ENCODE assay signal across 17 cellular contexts in genomic region chr17:15446036-15446435, GRCh38. TPM values are rescaled to one million over a fixed set of nuclear protein-coding genes. Genes with fewer than 3 reads are reported as not detected.
DNase-seq lines count a peak whose midpoint lies in the region; ATAC-seq and TF ChIP-seq lines count a peak whose summit lies in the region.
"Had no signal": no experiment of that assay in that cellular context is flagged by ENCODE, and none has a peak within 500 bp of the region (broad histone marks: within the 10 kb centered on the region; RNA-seq: fewer than 3 reads in every experiment).

No MANE protein-coding gene starts in this region.

- TF ChIP-seq CTCF in C4-2B (conservative IDR thresholded peaks at IDR 0.05) = peak; percentile 18
- TF ChIP-seq CTCF in HEK293 (tag by site-specific recombination; IDR thresholded peaks at IDR 0.05) = no peak
- peak; percentile 56 for TF ChIP-seq CTCF in WTC11 (IDR thresholded peaks at IDR 0.05)
- peak; percentile 24 for TF ChIP-seq CTCF in kidney epithelial cell (IDR thresholded peaks at IDR 0.05; ENCODE audit: insufficient read depth, low read length, poor library complexity, severe bottlenecking)

- no peaks in the 10 kb centered on the region for H3K9me3 ChIP-seq in HEK293 (ENCODE audit: control insufficient read depth, insufficient read depth, low read depth, low read length)

- H3K4me1 Mint-ChIP-seq in WTC11 = peaks cover 3% of the 10 kb centered on the region; the same call in 1 of the 2 replicates

- CTCF ChIA-PET in HEK293 (lab: Yijun Ruan, JAX) = interaction anchor here (0.6 to 2.1 kb wide), 14 partner anchors 9 to 766 kb away, joined by 3 to 13 read pairs (median 3); no protein-coding TSS in a partner anchor
- CTCF ChIA-PET in WTC11 (lab: Charles Lee) = interaction anchor here (0.5 to 1.5 kb wide), 7 partner anchors 9 to 266 kb away, joined by 3 to 10 read pairs (median 4); no protein-coding TSS in a partner anchor

- peak; percentile 79 for DNase-seq in WTC11 (ENCODE audit: low spot score)
- no peak for DNase-seq in kidney epithelial cell (ENCODE audit: low read depth)
- DNase-seq in NAMALWA (ENCODE audit: low spot score) = no peak
- DNase-seq in SKM-1 (lab: John Stamatoyannopoulos, UW; ENCODE audit: unreplicated experiment) = no peak
- DNase-seq in NCI-H524 (lab: John Stamatoyannopoulos, UW) = no peak
- no peak for DNase-seq in anterior cingulate cortex (lab: John Stamatoyannopoulos, UW)
- DNase-seq: activated CD4-positive, alpha-beta T cell treated with anti-CD3 and anti-CD28 coated beads for 4 hours; activated naive CD4-positive, alpha-beta T cell treated with anti-CD3 and anti-CD28 coated beads, Interleukin-2, amount 10 ng/mL, durations not matched to agents 7 days and 5 days; activated T-cell treated with anti-CD3 and anti-CD28 coated beads for 4 hours; DMS153; MV-4-11; nephron progenitor cell; retina; stimulated activated CD4-positive, alpha-beta T cell treated with anti-CD3 and anti-CD28 coated beads, Interleukin-2, amount 100 ng/mL, for 24 hours; T-helper 17 cell had no signal

- peak; percentile 91 for ATAC-seq in WTC11
- ATAC-seq: T-helper 17 cell had no signal

- no peaks in the 10 kb centered on the region for H3K27me3 ChIP-seq in kidney epithelial cell (ENCODE audit: control insufficient read depth, insufficient read depth, low read length)

- peaks cover 11% of the 10 kb centered on the region for H3K4me1 ChIP-seq in HEK293 (ENCODE audit: control insufficient read depth, insufficient read depth, low read length)

- H3K27ac ChIP-seq in C4-2B = no peak overlapping the region
- no peak overlapping the region for H3K27ac ChIP-seq in HEK293 (ENCODE audit: extremely low read depth, low read depth, low read length)

- POLR2A ChIA-PET in HEK293 (lab: Yijun Ruan, JAX) (no interaction called here), WTC11 (lab: Charles Lee) (no interaction called here)

- no peaks in the 10 kb centered on the region for H3K9me3 Mint-ChIP-seq in WTC11
- H3K9me3 Mint-ChIP-seq: activated naive CD4-positive, alpha-beta T cell treated with anti-CD3 and anti-CD28 coated beads, Interleukin-2, amount 10 ng/mL, durations not matched to agents 7 days and 5 days; nephron progenitor cell had no signal

- H3K36me3 Mint-ChIP-seq in WTC11 = peaks cover 6% of the 10 kb centered on the region; the same call in 1 of the 2 replicates
- H3K36me3 Mint-ChIP-seq: activated naive CD4-positive, alpha-beta T cell treated with anti-CD3 and anti-CD28 coated beads, Interleukin-2, amount 10 ng/mL, durations not matched to agents 7 days and 5 days had no signal

- H3K4me3 ChIP-seq in HEK293 (ENCODE audit: low read depth, low read length) (no peak overlapping the region), kidney epithelial cell (ENCODE audit: low read depth, low read length) (no peak overlapping the region)

- no peak overlapping the region for H3K27ac Mint-ChIP-seq in WTC11
- H3K27ac Mint-ChIP-seq: nephron progenitor cell, T-helper 17 cell had no signal

- H3K27me3 Mint-ChIP-seq in WTC11 (ENCODE audit: low read depth) = no peaks in the 10 kb centered on the region
- H3K27me3 Mint-ChIP-seq: T-helper 17 cell had no signal

- H3K36me3 ChIP-seq in HEK293 (ENCODE audit: control insufficient read depth in 2 of 2, insufficient read depth in 1 of 2, low read length in 2 of 2) (peaks cover 0 to 3% of the 10 kb centered on the region in 2 experiments; a peak in 1 of 3 replicates), kidney epithelial cell (ENCODE audit: control insufficient read depth, insufficient read depth, low read length) (no peaks in the 10 kb centered on the region)

- H3K4me3 Mint-ChIP-seq in WTC11 = no peak overlapping the region
- H3K4me3 Mint-ChIP-seq: activated naive CD4-positive, alpha-beta T cell treated with anti-CD3 and anti-CD28 coated beads, Interleukin-2, amount 10 ng/mL, durations not matched to agents 7 days and 5 days; nephron progenitor cell; T-helper 17 cell had no signal

TF ChIP-seq in HEK293, 187 proteins besides CTCF, POLR2A, EP300 and RAD21:
- TF ChIP-seq ZNF580 (tag by site-specific recombination; IDR thresholded peaks at IDR 0.05) (peak; percentile 20; the same call in 1 of the 2 replicates), EGR2 (tag by site-specific recombination; IDR thresholded peaks at IDR 0.05; ENCODE audit: low read depth) (no peak), ZNF792 (tag by site-specific recombination; IDR thresholded peaks at IDR 0.05) (no peak)
TF ChIP-seq in HEK293: peak in this region for 1.

TF ChIP-seq in WTC11, 78 proteins besides CTCF, POLR2A, EP300 and RAD21:
- TF ChIP-seq IRF1 (CRISPR knock-in tag; IDR thresholded peaks at IDR 0.05) (no peak), MAX (CRISPR knock-in tag; IDR thresholded peaks at IDR 0.05) (0 out of 2 replicates have a peak, but pooled peaks have one; percentile 20), CREM (CRISPR knock-in tag; IDR thresholded peaks at IDR 0.05) (no peak)

RNA-seq across cellular contexts. Expression of gene CDRT4, which starts 21.4 kb away (rescaled TPM):
- total RNA-seq in WTC11 (2021) (4.9 to 8.3 TPM (median 6.5 TPM) in 3 replicates), kidney epithelial cell (2.2 and 3.6 TPM in 2 replicates)
